ENCODE assay signal across 8 cellular contexts in the genomic region with DNA sequence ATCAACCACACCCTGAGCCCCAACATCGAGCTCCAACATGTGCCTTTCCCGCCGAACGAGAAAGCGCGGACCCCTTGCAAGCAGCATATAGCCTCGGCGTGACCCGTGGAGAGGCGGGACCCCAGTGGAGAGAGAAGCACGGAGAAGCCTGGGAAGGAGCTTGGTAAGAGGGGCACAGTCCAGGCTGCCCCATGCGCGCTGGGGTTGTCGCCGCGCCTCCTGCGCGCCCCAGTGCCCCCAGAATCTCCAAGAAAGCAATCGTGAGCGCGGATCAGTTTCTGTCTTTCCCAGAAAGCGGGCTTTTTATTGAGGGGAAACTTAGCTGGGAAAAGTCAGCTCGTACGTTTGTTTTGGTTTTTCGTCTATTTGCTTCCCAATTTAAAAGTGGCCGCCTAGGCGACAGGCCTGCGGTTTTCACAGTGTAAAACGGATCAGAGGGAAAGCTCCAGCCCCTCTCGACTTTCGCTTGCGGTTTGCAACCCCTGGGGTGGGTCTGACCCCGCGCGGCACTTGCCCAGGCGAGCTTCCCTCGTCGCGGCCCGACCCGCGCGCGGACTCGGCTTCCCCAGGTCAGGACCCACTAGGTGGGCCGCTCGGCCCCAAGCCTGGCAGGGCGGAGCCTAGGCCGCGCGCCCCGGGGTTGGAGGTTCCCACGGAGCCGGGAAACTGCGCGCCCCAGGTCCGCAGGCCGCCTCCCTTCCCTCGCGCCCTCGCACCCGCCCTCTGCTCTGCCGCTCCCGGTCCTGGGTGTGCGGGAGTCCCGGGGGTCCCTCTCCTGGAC. TPM values are rescaled to one million over a fixed set of nuclear protein-coding genes. Genes with fewer than 3 reads are reported as not detected.
A peak's percentile ranks its signal among the peaks of the same experiment; 100 is the strongest.
DNase-seq lines count a peak whose midpoint lies in the region; ATAC-seq and TF ChIP-seq lines count a peak whose summit lies in the region.

No MANE protein-coding gene starts in this region.

- intact Hi-C loops in heart right ventricle (cut with DNase I) = loop anchor here (1.0 to 10.0 kb wide), 19 partner anchors 38 to 1493 kb away; a partner anchor contains a TSS
- intact Hi-C loops in prostate gland (cut with DNase I) = loop anchor here (2.0 to 10.0 kb wide), 5 partner anchors 217 to 1493 kb away; no protein-coding TSS in a partner anchor

- peaks cover 9% of the 10 kb centered on the region for H3K4me1 Mint-ChIP-seq in activated T-helper 17 cell treated with anti-CD3 and anti-CD28 coated beads, Interleukin-2, amount 50 U/mL, for 72 hours

- TF ChIP-seq CTCF in AG10803 (conservative IDR thresholded peaks at IDR 0.05; ENCODE audit: low read length) (no peak), heart right ventricle (IDR thresholded peaks at IDR 0.05) (peak in 2 of 9 donors; percentile 15 to 17), prostate gland (IDR thresholded peaks at IDR 0.05) (no peak)

- peaks cover 12% of the 10 kb centered on the region for H3K36me3 Mint-ChIP-seq in activated T-helper 17 cell treated with anti-CD3 and anti-CD28 coated beads, Interleukin-2, amount 50 U/mL, for 72 hours (ENCODE audit: low read depth)

- H3K27ac Mint-ChIP-seq in activated T-helper 17 cell treated with anti-CD3 and anti-CD28 coated beads, Interleukin-2, amount 50 U/mL, for 72 hours = no peak overlapping the region

- no peak for TF ChIP-seq POLR2A in prostate gland (IDR thresholded peaks at IDR 0.05)

- H3K4me3 Mint-ChIP-seq in activated T-helper 17 cell treated with anti-CD3 and anti-CD28 coated beads, Interleukin-2, amount 50 U/mL, for 72 hours = peak overlapping the region; percentile 90

- H3K36me3 ChIP-seq in heart right ventricle = no peaks in the 10 kb centered on the region
- H3K36me3 ChIP-seq in prostate gland = no peaks in the 10 kb centered on the region

- H3K27me3 ChIP-seq in heart right ventricle = peaks cover 0 to 54% (median 0%) of the 10 kb centered on the region in 7 donors
- no peaks in the 10 kb centered on the region for H3K27me3 ChIP-seq in prostate gland (replicated peaks; ENCODE audit: insufficient read depth)

- H3K4me3 ChIP-seq in AG10803 (ENCODE audit: low read length) (peak overlapping the region; percentile 91), heart right ventricle (peak overlapping the region; percentile 57 to 89 (median 80)), prostate gland (peak overlapping the region; percentile 64 to 65)

- peaks cover 0 to 38% (median 6%) of the 10 kb centered on the region in 9 donors for H3K4me1 ChIP-seq in heart right ventricle
- H3K4me1 ChIP-seq in prostate gland (replicated peaks) = no peaks in the 10 kb centered on the region

- H3K27me3 Mint-ChIP-seq in activated T-helper 17 cell treated with anti-CD3 and anti-CD28 coated beads, Interleukin-2, amount 50 U/mL, for 72 hours = peaks cover 34% of the 10 kb centered on the region

- WGBS in heart right ventricle, 2 donors = 7 to 10% methylated on average over 66 of the region's 66 CpGs
- 29% methylated on average over 65 of the region's 66 CpGs for WGBS in prostate gland

- H3K9me3 ChIP-seq in heart right ventricle (no peaks in the 10 kb centered on the region), prostate gland (no peaks in the 10 kb centered on the region)

- ATAC-seq in GM21526 (IDR thresholded peaks at IDR 0.05; ENCODE audit: low FRiP score, unreplicated experiment) (peak; percentile 37), heart right ventricle (peak; percentile 34 to 63 (median 58)), HG03135 (IDR thresholded peaks at IDR 0.05; ENCODE audit: unreplicated experiment) (no peak), HG02623 (IDR thresholded peaks at IDR 0.05; ENCODE audit: unreplicated experiment) (no peak)
- ATAC-seq in activated T-helper 17 cell treated with anti-CD3 and anti-CD28 coated beads, Interleukin-2, amount 50 U/mL, for 72 hours (replicated peaks) = no peak

- H3K27ac ChIP-seq in heart right ventricle = peak overlapping the region; percentile 14 to 91 (median 84)
- peak overlapping the region in 1 of 2 donors; percentile 36 for H3K27ac ChIP-seq in prostate gland

- DNase-seq in AG10803 (ENCODE audit: low read depth) = peak; percentile 28
- peak in 1 of 2 donors; percentile 52 for DNase-seq in heart right ventricle
- no peak for DNase-seq in prostate gland (ENCODE audit: low spot score)
- no peak for DNase-seq in NCI-H774 (lab: John Stamatoyannopoulos, UW)

- H3K9me3 Mint-ChIP-seq in activated T-helper 17 cell treated with anti-CD3 and anti-CD28 coated beads, Interleukin-2, amount 50 U/mL, for 72 hours = no peaks in the 10 kb centered on the region

RNA-seq across cellular contexts. Expression of a gene that starts 31.1 kb away (rescaled TPM):
- under 1 TPM; 0.06 to 0.95 TPM for total RNA-seq in activated T-helper 17 cell treated with anti-CD3 and anti-CD28 coated beads, Interleukin-2, amount 50 U/mL, for 72 hours
- total RNA-seq in heart right ventricle (1 to 10 TPM; 1.9 to 6.4 (median 3.3) TPM), prostate gland (1 to 10 TPM; 1.5 to 4.3 TPM)
- under 1 TPM; 0.23 to 0.44 TPM for polyA plus RNA-seq in heart right ventricle

RNA-seq across cellular contexts. Expression of a gene that starts 39.6 kb away (rescaled TPM):
- 10 to 100 TPM; 45.2 to 50.1 TPM for total RNA-seq in activated T-helper 17 cell treated with anti-CD3 and anti-CD28 coated beads, Interleukin-2, amount 50 U/mL, for 72 hours
- total RNA-seq in heart right ventricle (10 to 100 TPM; 18.9 to 28.4 (median 24.6) TPM), prostate gland (10 to 100 TPM; 31.2 to 68.3 TPM)
- 10 to 100 TPM in 1 of 2 donors, 1 to 10 TPM in 1; 8.5 to 41.1 TPM for polyA plus RNA-seq in heart right ventricle

Comparison
In these comparisons a context has a peak if more than half of its experiments do, and no peak if none do; other contexts are left out.
1. ATAC-seq: peak in GM21526 (single experiment) and heart right ventricle (8 of 8); none in activated T-helper 17 cell treated with anti-CD3 and anti-CD28 coated beads, Interleukin-2, amount 50 U/mL, for 72 hours (single experiment), HG03135 (single experiment) and HG02623 (single experiment).
2. Peak in every context shown above with its lines, with median percentiles within 50 percentile points of each other: H3K4me3 ChIP-seq.